In the genomic region with DNA sequence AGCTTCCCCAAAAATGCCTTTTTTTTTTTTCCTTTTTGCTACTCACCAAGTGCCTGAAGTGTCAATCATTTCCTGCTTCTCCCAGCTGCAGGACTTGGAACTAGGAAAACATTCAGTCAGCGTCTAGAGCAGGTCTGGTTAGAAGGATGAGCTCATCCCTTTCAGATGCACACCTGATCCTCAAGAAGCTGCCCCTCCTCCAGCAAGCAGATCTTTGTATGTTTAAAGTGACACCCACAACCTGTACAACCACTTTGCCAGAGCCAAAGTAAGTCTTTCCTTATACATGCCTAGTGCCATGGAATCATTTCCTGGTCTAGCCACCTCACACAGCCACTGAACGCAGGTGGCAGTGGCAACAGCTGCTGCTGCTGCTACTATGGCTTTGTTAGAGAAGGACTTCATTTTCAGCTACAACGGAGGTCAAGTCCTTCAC, we compare ENCODE assay signal across 12 cellular contexts. TPM values are rescaled to one million over a fixed set of nuclear protein-coding genes. Genes with fewer than 3 reads are reported as not detected.
DNase-seq lines count a peak whose midpoint lies in the region; ATAC-seq, FAIRE-seq and TF ChIP-seq lines count a peak whose summit lies in the region.
"Had no signal": no experiment of that assay in that cellular context is flagged by ENCODE, and none has a peak within 500 bp of the region (broad histone marks: within the 10 kb centered on the region; RNA-seq: fewer than 3 reads in every experiment).

No MANE protein-coding gene starts in this region.

- DNase-seq in GM12892 (ENCODE audit: insufficient read length) (no peak), NCI-H510A (lab: John Stamatoyannopoulos, UW) (peak; percentile 84), renal cortical epithelial cell (ENCODE audit: low read depth) (peak; percentile 86), NAMALWA (ENCODE audit: low spot score) (no peak), T-helper 9 cell (no peak)
- DNase-seq: activated B cell treated with CpG ODN at 0.5 μM for 24 hours; HFFc6; NCI-H446; stimulated activated CD4-positive, alpha-beta T cell treated with anti-CD3 and anti-CD28 coated beads, Interleukin-4, amount 100 ng/mL, for 1 hour had no signal

- ATAC-seq in esophagus mucosa (peak; percentile 99), HG02610 (IDR thresholded peaks at IDR 0.05; ENCODE audit: unreplicated experiment) (no peak), HG02970 (IDR thresholded peaks at IDR 0.05; ENCODE audit: low FRiP score, unreplicated experiment) (no peak)

- peak; percentile 21 for FAIRE-seq in GM12892 (lab: Jason Lieb, UNC)

- no peak for TF ChIP-seq POLR2A in GM12892 (IDR thresholded peaks at IDR 0.05; ENCODE audit: low read depth, low read length)

RNA-seq across cellular contexts. Expression of a gene that starts 10.4 kb away (rescaled TPM):
- polyA plus RNA-seq in GM12892 (2012; ENCODE audit: missing spikeins), result 4.6 TPM
- total RNA-seq in esophagus mucosa, result 44.8 TPM
- total RNA-seq in renal cortical epithelial cell, result 46.7 and 61.1 TPM in 2 replicates

RNA-seq across cellular contexts. Expression of a gene that starts 39.8 kb away (rescaled TPM):
- polyA plus RNA-seq in GM12892 (2012; ENCODE audit: missing spikeins), result 0.45 TPM
- 0.44 TPM for total RNA-seq in esophagus mucosa
- total RNA-seq in renal cortical epithelial cell, result 0.87 and 1.0 TPM in 2 replicates
- total RNA-seq: activated B cell treated with CpG ODN at 0.5 μM for 24 hours had no signal

RNA-seq across cellular contexts. Expression of a gene that starts 54.3 kb away (rescaled TPM):
- polyA plus RNA-seq in GM12892 (2012; ENCODE audit: missing spikeins), result 0.66 TPM
- total RNA-seq in esophagus mucosa (0.84 TPM), renal cortical epithelial cell (not detected in 2 replicates)
- total RNA-seq: activated B cell treated with CpG ODN at 0.5 μM for 24 hours had no signal

Comparison
In these comparisons a context has a peak if more than half of its experiments do, and no peak if none do; other contexts are left out.
1. DNase-seq: peak in NCI-H510A (single experiment) and renal cortical epithelial cell (single experiment); none in GM12892 (single experiment), NAMALWA (single experiment) and T-helper 9 cell (single experiment).